Comparison of ENCODE assay signal across 1 cellular context in the genomic region with DNA sequence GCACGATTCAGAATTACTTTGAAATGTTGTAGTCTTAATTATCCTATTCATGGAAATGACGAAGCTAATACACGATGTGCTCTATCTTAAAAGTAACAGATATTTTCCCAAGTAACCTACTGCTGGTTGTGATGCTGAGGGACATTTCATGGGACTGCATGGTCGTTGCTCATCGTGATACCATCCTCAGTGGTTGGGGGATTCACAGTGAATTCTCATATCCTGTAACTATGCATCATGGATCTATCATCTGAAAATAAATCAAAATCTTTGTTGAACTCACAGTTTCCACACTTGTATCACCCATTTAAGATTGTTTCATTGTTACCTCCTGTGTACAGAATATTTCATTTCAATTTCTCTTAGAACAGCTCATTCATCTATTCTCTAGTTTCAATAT.
TF ChIP-seq lines count a peak whose summit lies in the region.

No MANE protein-coding gene starts in this region.

TF ChIP-seq in IMR-90, 13 proteins besides CTCF, POLR2A, EP300 and RAD21:
- TF ChIP-seq SMC3 (IDR thresholded peaks at IDR 0.05; ENCODE audit: low read depth, low read length) (no peak), RCOR1 (IDR thresholded peaks at IDR 0.05; ENCODE audit: insufficient replicate concordance, low read length) (no peak), CHD1 (IDR thresholded peaks at IDR 0.05; ENCODE audit: low read depth, low read length) (no peak), MAFK (IDR thresholded peaks at IDR 0.05; ENCODE audit: low read depth, low read length) (no peak), BHLHE40 (IDR thresholded peaks at IDR 0.05; ENCODE audit: low read depth, low read length) (no peak), ELK1 (IDR thresholded peaks at IDR 0.05; ENCODE audit: borderline replicate concordance, low read depth, low read length) (no peak), MAZ (IDR thresholded peaks at IDR 0.05; ENCODE audit: borderline replicate concordance, low read depth, low read length) (no peak), NFE2L2 (IDR thresholded peaks at IDR 0.05; ENCODE audit: low read depth, low read length) (no peak), MXI1 (IDR thresholded peaks at IDR 0.05; ENCODE audit: borderline replicate concordance, low read depth, low read length) (no peak), RFX5 (IDR thresholded peaks at IDR 0.05; ENCODE audit: low read depth, low read length) (no peak), CEBPB (IDR thresholded peaks at IDR 0.05; ENCODE audit: low read depth, low read length) (no peak), FOS (IDR thresholded peaks at IDR 0.05; ENCODE audit: low read depth, low read length) (no peak)
- TF ChIP-seq, protein P1, sequence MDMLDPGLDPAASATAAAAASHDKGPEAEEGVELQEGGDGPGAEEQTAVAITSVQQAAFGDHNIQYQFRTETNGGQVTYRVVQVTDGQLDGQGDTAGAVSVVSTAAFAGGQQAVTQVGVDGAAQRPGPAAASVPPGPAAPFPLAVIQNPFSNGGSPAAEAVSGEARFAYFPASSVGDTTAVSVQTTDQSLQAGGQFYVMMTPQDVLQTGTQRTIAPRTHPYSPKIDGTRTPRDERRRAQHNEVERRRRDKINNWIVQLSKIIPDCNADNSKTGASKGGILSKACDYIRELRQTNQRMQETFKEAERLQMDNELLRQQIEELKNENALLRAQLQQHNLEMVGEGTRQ (IDR thresholded peaks at IDR 0.05; ENCODE audit: low read depth, low read length): no peak
TF ChIP-seq in IMR-90: peak in this region for 0.
